ENCODE assay signal across 37 cellular contexts in genomic region chr11:119629085-119629484, GRCh38.
"Had no signal": no experiment of that assay in that cellular context is flagged by ENCODE, and none has a peak within 500 bp of the region (broad histone marks: within the 10 kb centered on the region; RNA-seq: fewer than 3 reads in every experiment).

No MANE protein-coding gene starts in this region.

- H3K27ac ChIP-seq: adrenal gland, body of pancreas, brain microvascular endothelial cell, cardiac muscle cell, WERI-Rb-1 had no signal

- H3K9me3 Mint-ChIP-seq: activated CD4-positive, alpha-beta memory T cell treated with anti-CD3 and anti-CD28 coated beads, Interleukin-2, amount 10 ng/mL, durations not matched to agents 7 days and 5 days; activated CD4-positive, alpha-beta T cell treated with anti-CD3 and anti-CD28 coated beads, Interleukin-2, amount 10 ng/mL, durations not matched to agents 7 days and 5 days; activated naive CD4-positive, alpha-beta T cell treated with anti-CD3 and anti-CD28 coated beads, Interleukin-2, amount 10 ng/mL, durations not matched to agents 7 days and 5 days; activated naive CD4-positive, alpha-beta T cell treated with anti-CD3 and anti-CD28 coated beads, Interleukin-2, amount 50 U/mL, for 24 hours; activated T-cell treated with anti-CD3 and anti-CD28 coated beads, Interleukin-2, amount 50 U/mL, for 24 hours; activated T-helper 2 cell treated with anti-CD3 and anti-CD28 coated beads, Interferon-gamma antibody, Interleukin-2, Interleukin-4, amounts not matched to agents 10 μg/mL and 5 μg/mL and 100 μg/mL, durations not matched to agents 14 hours and 24 hours and 36 hours; central memory CD8-positive, alpha-beta T cell; T-helper 1 cell treated with Interleukin-12 subunit alpha and Interleukin-12 subunit beta and Interleukin-4 antibody, amounts not matched to agents 30 μg/mL and 1 μg/mL, for 36 hours; T-helper 2 cell treated with Interferon-gamma antibody and Interleukin-4, amounts not matched to agents 5 μg/mL and 100 μg/mL, for 36 hours; WTC11 had no signal

- H3K4me3 ChIP-seq: adrenal gland, body of pancreas, cardiac muscle cell had no signal

- H3K27ac Mint-ChIP-seq: activated CD4-positive, alpha-beta memory T cell treated with anti-CD3 and anti-CD28 coated beads, Interleukin-2, amount 10 ng/mL, durations not matched to agents 7 days and 5 days; activated CD4-positive, alpha-beta T cell treated with anti-CD3 and anti-CD28 coated beads for 36 hours; activated CD4-positive, alpha-beta T cell treated with anti-CD3 and anti-CD28 coated beads, Interleukin-2, amount 10 ng/mL, durations not matched to agents 7 days and 5 days; activated CD8-positive, alpha-beta memory T cell treated with anti-CD3 and anti-CD28 coated beads, Interleukin-2, amount 10 ng/mL, durations not matched to agents 7 days and 5 days; activated CD8-positive, alpha-beta T cell treated with anti-CD3 and anti-CD28 coated beads, Interleukin-2, amount 10 ng/mL, durations not matched to agents 7 days and 5 days; activated naive CD4-positive, alpha-beta T cell treated with anti-CD3 and anti-CD28 coated beads, Interleukin-2, amount 10 ng/mL, durations not matched to agents 7 days and 5 days; activated naive CD4-positive, alpha-beta T cell treated with anti-CD3 and anti-CD28 coated beads, Interleukin-2, amount 50 U/mL, for 24 hours; activated naive CD8-positive, alpha-beta T cell; activated T-cell treated with anti-CD3 and anti-CD28 coated beads, Interleukin-2, amount 50 U/mL, for 24 hours; activated T-helper 2 cell treated with anti-CD3 and anti-CD28 coated beads, Interferon-gamma antibody, Interleukin-2, Interleukin-4, amounts not matched to agents 10 μg/mL and 5 μg/mL and 100 μg/mL, durations not matched to agents 14 hours and 24 hours and 36 hours; T-helper 1 cell treated with Interleukin-12 subunit alpha and Interleukin-12 subunit beta and Interleukin-4 antibody, amounts not matched to agents 30 μg/mL and 1 μg/mL, for 36 hours; T-helper 2 cell treated with Interferon-gamma antibody and Interleukin-4, amounts not matched to agents 5 μg/mL and 100 μg/mL, for 36 hours; WTC11 had no signal

- H3K36me3 ChIP-seq: adrenal gland, brain microvascular endothelial cell, cardiac muscle cell, WERI-Rb-1 had no signal

- H3K27me3 ChIP-seq: adrenal gland, body of pancreas had no signal

- H3K36me3 Mint-ChIP-seq: activated CD8-positive, alpha-beta memory T cell treated with anti-CD3 and anti-CD28 coated beads, Interleukin-2, amount 10 ng/mL, durations not matched to agents 7 days and 5 days; activated naive CD4-positive, alpha-beta T cell treated with anti-CD3 and anti-CD28 coated beads, Interleukin-2, amount 10 ng/mL, durations not matched to agents 7 days and 5 days; activated naive CD4-positive, alpha-beta T cell treated with anti-CD3 and anti-CD28 coated beads, Interleukin-2, amount 50 U/mL, for 24 hours; activated naive CD8-positive, alpha-beta T cell; WTC11 had no signal

- H3K4me1 ChIP-seq: body of pancreas had no signal

- H3K4me3 Mint-ChIP-seq: activated CD4-positive, alpha-beta memory T cell treated with anti-CD3 and anti-CD28 coated beads, Interleukin-2, amount 10 ng/mL, durations not matched to agents 7 days and 5 days; activated CD4-positive, alpha-beta T cell treated with anti-CD3 and anti-CD28 coated beads for 36 hours; activated CD4-positive, alpha-beta T cell treated with anti-CD3 and anti-CD28 coated beads, Interleukin-2, amount 10 ng/mL, durations not matched to agents 7 days and 5 days; activated CD8-positive, alpha-beta memory T cell treated with anti-CD3 and anti-CD28 coated beads, Interleukin-2, amount 10 ng/mL, durations not matched to agents 7 days and 5 days; activated CD8-positive, alpha-beta T cell treated with anti-CD3 and anti-CD28 coated beads, Interleukin-2, amount 10 ng/mL, durations not matched to agents 7 days and 5 days; activated naive CD4-positive, alpha-beta T cell treated with anti-CD3 and anti-CD28 coated beads, Interleukin-2, amount 10 ng/mL, durations not matched to agents 7 days and 5 days; activated naive CD4-positive, alpha-beta T cell treated with anti-CD3 and anti-CD28 coated beads, Interleukin-2, amount 50 U/mL, for 24 hours; activated naive CD8-positive, alpha-beta T cell; activated T-cell treated with anti-CD3 and anti-CD28 coated beads, Interleukin-2, amount 50 U/mL, for 24 hours; central memory CD8-positive, alpha-beta T cell; T-helper 1 cell treated with Interleukin-12 subunit alpha and Interleukin-12 subunit beta and Interleukin-4 antibody, amounts not matched to agents 30 μg/mL and 1 μg/mL, for 36 hours; T-helper 2 cell treated with Interferon-gamma antibody and Interleukin-4, amounts not matched to agents 5 μg/mL and 100 μg/mL, for 36 hours; WTC11 had no signal

- H3K9me3 ChIP-seq: adrenal gland, body of pancreas had no signal

- ATAC-seq: activated CD4-positive, alpha-beta T cell treated with anti-CD3 and anti-CD28 coated beads for 36 hours; activated CD4-positive, CD25-positive, alpha-beta regulatory T cell treated with anti-CD3 and anti-CD28 coated beads, Interleukin-2, amount 50 U/mL, for 24 hours; activated CD8-positive, alpha-beta memory T cell treated with anti-CD3 and anti-CD28 coated beads, Interleukin-2, amount 10 ng/mL, durations not matched to agents 7 days and 5 days; activated CD8-positive, alpha-beta T cell treated with anti-CD3 and anti-CD28 coated beads, Interleukin-2, amount 10 ng/mL, durations not matched to agents 7 days and 5 days; body of pancreas; WTC11 had no signal

- H3K27me3 Mint-ChIP-seq: activated CD4-positive, alpha-beta memory T cell treated with anti-CD3 and anti-CD28 coated beads, Interleukin-2, amount 10 ng/mL, durations not matched to agents 7 days and 5 days; activated CD4-positive, alpha-beta T cell treated with anti-CD3 and anti-CD28 coated beads, Interleukin-2, amount 10 ng/mL, durations not matched to agents 7 days and 5 days; activated CD8-positive, alpha-beta memory T cell treated with anti-CD3 and anti-CD28 coated beads, Interleukin-2, amount 10 ng/mL, durations not matched to agents 7 days and 5 days; activated naive CD4-positive, alpha-beta T cell treated with anti-CD3 and anti-CD28 coated beads, Interleukin-2, amount 50 U/mL, for 24 hours; activated naive CD8-positive, alpha-beta T cell had no signal

- H3K4me1 Mint-ChIP-seq: activated CD4-positive, alpha-beta memory T cell treated with anti-CD3 and anti-CD28 coated beads, Interleukin-2, amount 10 ng/mL, durations not matched to agents 7 days and 5 days; activated CD4-positive, alpha-beta T cell treated with anti-CD3 and anti-CD28 coated beads for 36 hours; activated CD4-positive, alpha-beta T cell treated with anti-CD3 and anti-CD28 coated beads, Interleukin-2, amount 10 ng/mL, durations not matched to agents 7 days and 5 days; activated CD8-positive, alpha-beta memory T cell treated with anti-CD3 and anti-CD28 coated beads, Interleukin-2, amount 10 ng/mL, durations not matched to agents 7 days and 5 days; activated naive CD4-positive, alpha-beta T cell treated with anti-CD3 and anti-CD28 coated beads, Interleukin-2, amount 10 ng/mL, durations not matched to agents 7 days and 5 days; activated naive CD4-positive, alpha-beta T cell treated with anti-CD3 and anti-CD28 coated beads, Interleukin-2, amount 50 U/mL, for 24 hours; central memory CD8-positive, alpha-beta T cell had no signal

- DNase-seq: activated CD4-positive, alpha-beta memory T cell treated with anti-CD3 and anti-CD28 coated beads, Interleukin-2, amount 10 ng/mL, durations not matched to agents 7 days and 5 days; activated CD4-positive, alpha-beta T cell treated with anti-CD3 and anti-CD28 coated beads for 1 hour; activated CD4-positive, alpha-beta T cell treated with anti-CD3 and anti-CD28 coated beads for 36 hours; activated CD4-positive, alpha-beta T cell treated with anti-CD3 and anti-CD28 coated beads for 48 hours; activated CD4-positive, alpha-beta T cell treated with anti-CD3 and anti-CD28 coated beads, Interleukin-2, amount 10 ng/mL, durations not matched to agents 7 days and 5 days; activated CD4-positive, alpha-beta T cell treated with anti-CD3 and anti-CD28 coated beads, Interleukin-2, amount 50 U/mL, for 48 hours; activated CD4-positive, CD25-positive, alpha-beta regulatory T cell; activated CD8-positive, alpha-beta memory T cell treated with anti-CD3 and anti-CD28 coated beads for 24 hours; activated CD8-positive, alpha-beta memory T cell treated with anti-CD3 and anti-CD28 coated beads, Interleukin-2, amount 10 ng/mL, durations not matched to agents 7 days and 5 days; activated CD8-positive, alpha-beta memory T cell treated with anti-CD3 and anti-CD28 coated beads, Interleukin-2, amount 50 U/mL, for 48 hours; activated CD8-positive, alpha-beta T cell treated with anti-CD3 and anti-CD28 coated beads, Interleukin-2, amount 10 ng/mL, durations not matched to agents 7 days and 5 days; activated effector memory CD4-positive, alpha-beta T cell treated with Interleukin-2 at 50 U/mL for 16 hours; activated gamma-delta T cell; activated naive CD4-positive, alpha-beta T cell treated with anti-CD3 and anti-CD28 coated beads, Interleukin-2, amount 10 ng/mL, durations not matched to agents 7 days and 5 days; activated naive CD4-positive, alpha-beta T cell treated with Interleukin-2 at 50 U/mL for 16 hours; activated T-cell treated with anti-CD3 and anti-CD28 coated beads, Interleukin-2, amount 50 U/mL, for 24 hours; activated T-cell treated with anti-CD3 and anti-CD28 coated beads, Interleukin-2, amount 50 U/mL, for 48 hours; adrenal gland; amniotic stem cell; aorta; body of pancreas; brain microvascular endothelial cell; caudate nucleus; SW 1271; T-helper 1 cell; T-helper 2 cell; T-helper 9 cell; WERI-Rb-1 had no signal
